In genomic region chr13:44573790-44574465, GRCh38 we compare ENCODE assay signal across 8 cellular contexts. TPM values are rescaled to one million over a fixed set of nuclear protein-coding genes. Genes with fewer than 3 reads are reported as not detected.
DNase-seq lines count a peak whose midpoint lies in the region; ATAC-seq and TF ChIP-seq lines count a peak whose summit lies in the region.

No MANE protein-coding gene starts in this region.

- H3K27me3 ChIP-seq in A673 (replicated peaks; ENCODE audit: insufficient read depth, low read depth, low read length, poor library complexity): no peaks in the 10 kb centered on the region
- no peaks in the 10 kb centered on the region for H3K27me3 ChIP-seq in stomach smooth muscle (ENCODE audit: control insufficient read depth in 1 of 2, insufficient read depth in 2 of 2, low read length in 2 of 2)

- no peak overlapping the region for H3K9ac ChIP-seq in stomach smooth muscle (ENCODE audit: low read length in 2 of 2)

- H3K27ac ChIP-seq in A673 (ENCODE audit: low read depth, low read length, poor library complexity, severe bottlenecking) (no peak overlapping the region), stomach smooth muscle (ENCODE audit: low read length) (no peak overlapping the region)

- POLR2A ChIA-PET in A673 (lab: Charles Lee; ENCODE audit: low non-redundant PET): interaction anchor here (0.5 to 0.6 kb wide), 2 partner anchors 64 to 74 kb away, joined by 4 to 15 read pairs; no protein-coding TSS in a partner anchor

- H3K9me3 ChIP-seq in A673 (ENCODE audit: low read depth, low read length, poor library complexity, severe bottlenecking) (no peaks in the 10 kb centered on the region), stomach smooth muscle (ENCODE audit: control insufficient read depth in 2 of 2, low read length in 2 of 2) (no peaks in the 10 kb centered on the region)

- peaks cover 6% of the 10 kb centered on the region for H3K36me3 ChIP-seq in A673 (ENCODE audit: insufficient read depth, low read length, poor library complexity, severe bottlenecking)
- H3K36me3 ChIP-seq in stomach smooth muscle (ENCODE audit: control insufficient read depth in 2 of 2, insufficient read depth in 2 of 2, low read length in 2 of 2): peaks cover 0 to 3% of the 10 kb centered on the region in 2 donors

- DNase-seq in A673 (ENCODE audit: low spot score): peak; percentile 34
- peak; percentile 41 for DNase-seq in GM03348 (ENCODE audit: low spot score)
- peak; percentile 88 for DNase-seq in RPMI7951 (ENCODE audit: low read depth)
- peak; percentile 60 for DNase-seq in foreskin melanocyte
- no peak for DNase-seq in NCI-H146 treated with DMSO at 0.1 percent for 48 hours (lab: John Stamatoyannopoulos, UW; ENCODE audit: unreplicated experiment)
- DNase-seq in activated effector memory CD4-positive, alpha-beta T cell treated with Interleukin-2 at 50 U/mL for 16 hours: no peak

- H3K4me3 ChIP-seq in A673 (ENCODE audit: low read depth, low read length, poor library complexity, severe bottlenecking) (no peak overlapping the region), stomach smooth muscle (ENCODE audit: low read length in 2 of 2) (peak overlapping the region; percentile 85 to 88)

- BruUV-seq in A673 (replicated peaks; lab: Mats Ljungman, UMichigan): no TSS peak

- H3K4me1 ChIP-seq in A673 (ENCODE audit: insufficient read depth, low read length, poor library complexity, severe bottlenecking) (peaks cover 38% of the 10 kb centered on the region), stomach smooth muscle (ENCODE audit: control insufficient read depth, insufficient read depth, low read length) (peaks cover 32% of the 10 kb centered on the region)

- ATAC-seq in HG03135 (IDR thresholded peaks at IDR 0.05; ENCODE audit: unreplicated experiment): no peak

- TF ChIP-seq CTCF in A673 (conservative IDR thresholded peaks at IDR 0.05; ENCODE audit: low read depth, low read length): peak; percentile 33

- intact Hi-C loops in A673 (cut with micrococcal nuclease; ENCODE audit: unreplicated experiment): no loop called here

- CTCF ChIA-PET in A673 (lab: Charles Lee): interaction anchor here (0.8 kb wide), 1 partner anchor 50 kb away, joined by 3 read pairs; no protein-coding TSS in a partner anchor

RNA-seq across cellular contexts. Expression of gene TSC22D1, which starts 2.2 kb away (rescaled TPM):
- total RNA-seq in A673 (2021): 37.2 and 40.4 TPM in 2 replicates
- 188 and 227 TPM in 2 replicates for total RNA-seq in RPMI7951 (2014; rRNA removed; shearing (Covaris generic))

Comparison
In these comparisons a context has a peak if more than half of its experiments do, and no peak if none do; other contexts are left out.
1. DNase-seq: peak in A673 (single experiment), GM03348 (single experiment), RPMI7951 (single experiment) and foreskin melanocyte (single experiment); none in NCI-H146 treated with DMSO at 0.1 percent for 48 hours (single experiment) and activated effector memory CD4-positive, alpha-beta T cell treated with Interleukin-2 at 50 U/mL for 16 hours (single experiment).